14 cellular contexts compared by ENCODE assay signal in genomic region chr12:49648722-49649032, GRCh38. TPM values are rescaled to one million over a fixed set of nuclear protein-coding genes. Genes with fewer than 3 reads are reported as not detected.
DNase-seq lines count a peak whose midpoint lies in the region; ATAC-seq and TF ChIP-seq lines count a peak whose summit lies in the region.
"Had no signal": no experiment of that assay in that cellular context is flagged by ENCODE, and none has a peak within 500 bp of the region (broad histone marks: within the 10 kb centered on the region; RNA-seq: fewer than 3 reads in every experiment).

No MANE protein-coding gene starts in this region.

- no peak overlapping the region for H3K4me3 ChIP-seq in CD4-positive, CD25-positive, alpha-beta regulatory T cell (ENCODE audit: low read depth, low read length)
- H3K4me3 ChIP-seq in HUES64 (ENCODE audit: low read length): no peak overlapping the region

- H3K9me3 ChIP-seq in CD4-positive, CD25-positive, alpha-beta regulatory T cell (ENCODE audit: control insufficient read depth in 2 of 2, low read length in 2 of 2): no peaks in the 10 kb centered on the region
- H3K9me3 ChIP-seq in HUES64 (ENCODE audit: insufficient read depth, low read depth, low read length): no peaks in the 10 kb centered on the region

- TF ChIP-seq CTCF in nephron progenitor cell (IDR thresholded peaks at IDR 0.05): no peak

- peaks cover 56% of the 10 kb centered on the region for H3K36me3 ChIP-seq in CD4-positive, CD25-positive, alpha-beta regulatory T cell (ENCODE audit: control insufficient read depth, insufficient read depth, low read length)
- H3K36me3 ChIP-seq in HUES64 (ENCODE audit: insufficient read depth, low read length): peaks cover 78% of the 10 kb centered on the region

- H3K4me1 ChIP-seq in CD4-positive, CD25-positive, alpha-beta regulatory T cell (ENCODE audit: control insufficient read depth, insufficient read depth, low read length, poor library complexity, severe bottlenecking): peaks cover 22% of the 10 kb centered on the region
- H3K4me1 ChIP-seq in HUES64 (ENCODE audit: insufficient read depth, low read length): no peaks in the 10 kb centered on the region

- no peak overlapping the region for H3K27ac ChIP-seq in CD4-positive, CD25-positive, alpha-beta regulatory T cell (ENCODE audit: insufficient read depth, low read length, poor library complexity, severe bottlenecking)
- H3K27ac ChIP-seq in HUES64 (ENCODE audit: low read depth, low read length): peak overlapping the region; percentile 34; the same call in 1 of the 2 replicates
- H3K27ac ChIP-seq: WERI-Rb-1 had no signal

- 90% methylated on average over 3 of the region's 3 CpGs for WGBS in HUES64

- H3K36me3 Mint-ChIP-seq in CD4-positive, CD25-positive, alpha-beta regulatory T cell: peaks cover 34% of the 10 kb centered on the region
- peaks cover 24% of the 10 kb centered on the region for H3K36me3 Mint-ChIP-seq in central memory CD8-positive, alpha-beta T cell (ENCODE audit: insufficient read depth)
- H3K36me3 Mint-ChIP-seq in nephron progenitor cell (ENCODE audit: low read depth): peaks cover 44% of the 10 kb centered on the region
- peaks cover 33% of the 10 kb centered on the region for H3K36me3 Mint-ChIP-seq in activated T-cell treated with anti-CD3 and anti-CD28 coated beads, Interleukin-2, amount 50 U/mL, for 4 hours (ENCODE audit: insufficient read depth)

- no peak overlapping the region for H3K9ac ChIP-seq in HUES64 (ENCODE audit: low read depth, low read length)

- no peaks in the 10 kb centered on the region for H3K27me3 ChIP-seq in CD4-positive, CD25-positive, alpha-beta regulatory T cell (ENCODE audit: control insufficient read depth, insufficient read depth, low read length)
- no peaks in the 10 kb centered on the region for H3K27me3 ChIP-seq in HUES64 (ENCODE audit: insufficient read depth, low read length)

- no peaks in the 10 kb centered on the region for H3K9me3 Mint-ChIP-seq in CD4-positive, CD25-positive, alpha-beta regulatory T cell
- H3K9me3 Mint-ChIP-seq in central memory CD8-positive, alpha-beta T cell: no peaks in the 10 kb centered on the region
- H3K9me3 Mint-ChIP-seq in nephron progenitor cell: no peaks in the 10 kb centered on the region
- no peaks in the 10 kb centered on the region for H3K9me3 Mint-ChIP-seq in activated T-cell treated with anti-CD3 and anti-CD28 coated beads, Interleukin-2, amount 50 U/mL, for 4 hours

- no peaks in the 10 kb centered on the region for H3K27me3 Mint-ChIP-seq in CD4-positive, CD25-positive, alpha-beta regulatory T cell
- H3K27me3 Mint-ChIP-seq in central memory CD8-positive, alpha-beta T cell: no peaks in the 10 kb centered on the region
- peaks cover 2% of the 10 kb centered on the region for H3K27me3 Mint-ChIP-seq in nephron progenitor cell (ENCODE audit: low read depth, poor library complexity)
- H3K27me3 Mint-ChIP-seq in activated T-cell treated with anti-CD3 and anti-CD28 coated beads, Interleukin-2, amount 50 U/mL, for 4 hours (ENCODE audit: low read depth): no peaks in the 10 kb centered on the region

- H3K4me3 Mint-ChIP-seq in CD4-positive, CD25-positive, alpha-beta regulatory T cell: no peak overlapping the region
- no peak overlapping the region for H3K4me3 Mint-ChIP-seq in central memory CD8-positive, alpha-beta T cell
- H3K4me3 Mint-ChIP-seq in nephron progenitor cell: no peak overlapping the region
- no peak overlapping the region for H3K4me3 Mint-ChIP-seq in activated T-cell treated with anti-CD3 and anti-CD28 coated beads, Interleukin-2, amount 50 U/mL, for 4 hours

- H3K4me1 Mint-ChIP-seq in CD4-positive, CD25-positive, alpha-beta regulatory T cell: peaks cover 4 to 48% (median 18%) of the 10 kb centered on the region in 4 donors
- H3K4me1 Mint-ChIP-seq in central memory CD8-positive, alpha-beta T cell: peaks cover 35% of the 10 kb centered on the region
- peaks cover 63% of the 10 kb centered on the region for H3K4me1 Mint-ChIP-seq in nephron progenitor cell
- peaks cover 23% of the 10 kb centered on the region for H3K4me1 Mint-ChIP-seq in activated T-cell treated with anti-CD3 and anti-CD28 coated beads, Interleukin-2, amount 50 U/mL, for 4 hours (ENCODE audit: low read depth)

- peak overlapping the region; percentile 80 to 96 (median 81) for H3K27ac Mint-ChIP-seq in CD4-positive, CD25-positive, alpha-beta regulatory T cell
- peak overlapping the region; percentile 85 for H3K27ac Mint-ChIP-seq in central memory CD8-positive, alpha-beta T cell (ENCODE audit: low read depth)
- peak overlapping the region; percentile 75 for H3K27ac Mint-ChIP-seq in nephron progenitor cell

- no peak for DNase-seq in CD4-positive, CD25-positive, alpha-beta regulatory T cell
- no peak for DNase-seq in central memory CD8-positive, alpha-beta T cell (ENCODE audit: low spot score in 2 of 2)
- DNase-seq in nephron progenitor cell (no peak), NCI-H1417 (lab: John Stamatoyannopoulos, UW) (no peak), NCI-H774 (lab: John Stamatoyannopoulos, UW) (no peak)
- no peak for DNase-seq in activated T-cell treated with anti-CD3 and anti-CD28 coated beads, Interleukin-2, amount 50 U/mL, for 4 hours
- DNase-seq: effector CD8-positive, alpha-beta T cell; NCI-H1048; NCI-H510A; PC-3; WERI-Rb-1 had no signal

- ATAC-seq in CD4-positive, CD25-positive, alpha-beta regulatory T cell (ENCODE audit: low read depth in 2 of 2): no peak
- no peak for ATAC-seq in central memory CD8-positive, alpha-beta T cell (replicated peaks; ENCODE audit: extremely low read depth, poor library complexity, severe bottlenecking)
- ATAC-seq in HG02571 (IDR thresholded peaks at IDR 0.05; ENCODE audit: unreplicated experiment): no peak
- ATAC-seq in activated T-cell treated with anti-CD3 and anti-CD28 coated beads, Interleukin-2, amount 50 U/mL, for 4 hours: no peak
- ATAC-seq: PC-3 had no signal

RNA-seq across cellular contexts. Expression of gene PRPF40B, which starts 25.3 kb away (rescaled TPM):
- 6.3 TPM for total RNA-seq in CD4-positive, CD25-positive, alpha-beta regulatory T cell
- 1 to 10 TPM in 3 of 4 donors, under 1 TPM in 1; 0.78 to 3.2 (median 1.7) TPM for polyA plus RNA-seq in CD4-positive, CD25-positive, alpha-beta regulatory T cell
- 11.2 TPM for polyA plus RNA-seq in HUES64 (2013, experiment 1 of 2)
- 18.1 TPM for polyA plus RNA-seq in HUES64 (2013, experiment 2 of 2)
- 10 to 100 TPM in 2 of 3 donors, 1 to 10 TPM in 1; 8.0 to 10.9 (median 10.6) TPM for total RNA-seq in activated T-cell treated with anti-CD3 and anti-CD28 coated beads, Interleukin-2, amount 50 U/mL, for 4 hours

RNA-seq across cellular contexts. Expression of gene FAM186B, which starts 43.2 kb away (rescaled TPM):
- total RNA-seq in CD4-positive, CD25-positive, alpha-beta regulatory T cell: not detected
- under 1 TPM in 1 of 4 donors, not detected in 3; 0.14 TPM for polyA plus RNA-seq in CD4-positive, CD25-positive, alpha-beta regulatory T cell
- polyA plus RNA-seq in HUES64 (2013, experiment 1 of 2): 0.10 TPM
- polyA plus RNA-seq in HUES64 (2013, experiment 2 of 2): 0.13 TPM
- total RNA-seq in activated T-cell treated with anti-CD3 and anti-CD28 coated beads, Interleukin-2, amount 50 U/mL, for 4 hours: under 1 TPM; 0.28 to 0.38 (median 0.37) TPM
- total RNA-seq: G401 had no signal

RNA-seq across cellular contexts. Expression of gene FMNL3, which starts 58.5 kb away (rescaled TPM):
- 21.4 TPM for total RNA-seq in CD4-positive, CD25-positive, alpha-beta regulatory T cell
- polyA plus RNA-seq in CD4-positive, CD25-positive, alpha-beta regulatory T cell: 1 to 10 TPM; 3.8 to 9.0 (median 5.0) TPM
- polyA plus RNA-seq in HUES64 (2013, experiment 1 of 2): 12.1 TPM
- 10.5 TPM for polyA plus RNA-seq in HUES64 (2013, experiment 2 of 2)
- 10 to 100 TPM; 22.1 to 24.0 (median 23.6) TPM for total RNA-seq in activated T-cell treated with anti-CD3 and anti-CD28 coated beads, Interleukin-2, amount 50 U/mL, for 4 hours
